ENCODE assay signal across 20 cellular contexts in the genomic region with DNA sequence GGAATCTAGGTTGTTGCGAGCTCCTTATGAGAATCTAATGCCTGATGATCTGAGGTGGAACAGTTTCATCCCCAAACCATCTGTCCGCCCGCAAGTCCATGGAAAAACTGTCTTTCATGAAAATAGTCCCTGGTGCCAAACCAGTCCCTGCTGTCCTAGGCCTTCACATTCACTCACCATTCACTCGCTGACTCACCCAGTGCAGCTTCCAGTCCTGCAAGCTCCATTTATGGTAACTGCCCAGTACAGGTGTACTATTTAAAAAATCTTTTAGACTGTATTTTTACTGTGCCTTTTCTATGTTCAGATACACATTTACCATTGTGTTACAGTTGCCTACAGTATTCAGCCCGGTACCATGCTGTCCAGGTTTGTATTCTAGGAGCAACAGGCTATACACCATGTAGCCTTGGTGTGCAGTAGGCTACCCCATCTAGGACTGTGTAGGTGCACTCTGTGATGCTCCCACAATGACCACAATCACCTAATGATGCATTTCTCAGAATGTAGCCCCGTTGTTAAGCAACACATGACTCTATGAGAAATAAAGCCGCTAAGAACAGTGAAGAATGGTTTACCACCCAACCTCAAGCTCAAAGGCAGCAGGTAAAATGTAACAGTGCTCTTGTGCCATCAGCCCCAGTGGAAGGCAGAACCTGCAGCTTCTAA. TPM values are rescaled to one million over a fixed set of nuclear protein-coding genes. Genes with fewer than 3 reads are reported as not detected.
DNase-seq lines count a peak whose midpoint lies in the region; ATAC-seq and TF ChIP-seq lines count a peak whose summit lies in the region.
"Had no signal": no experiment of that assay in that cellular context is flagged by ENCODE, and none has a peak within 500 bp of the region (broad histone marks: within the 10 kb centered on the region; RNA-seq: fewer than 3 reads in every experiment).

No MANE protein-coding gene starts in this region.

- H3K27ac ChIP-seq in CD8-positive, alpha-beta memory T cell (ENCODE audit: low read depth, low read length) = no peak overlapping the region
- H3K27ac ChIP-seq in gastrocnemius medialis = peak overlapping the region in 2 of 4 donors; percentile 90 to 94
- H3K27ac ChIP-seq: brain microvascular endothelial cell, hepatocyte had no signal

- no peaks in the 10 kb centered on the region for H3K9me3 Mint-ChIP-seq in CD8-positive, alpha-beta memory T cell
- no peaks in the 10 kb centered on the region for H3K9me3 Mint-ChIP-seq in osteocyte (ENCODE audit: unreplicated experiment)
- H3K9me3 Mint-ChIP-seq: activated CD4-positive, alpha-beta memory T cell treated with anti-CD3 and anti-CD28 coated beads, Interleukin-2, amount 10 ng/mL, durations not matched to agents 7 days and 5 days; HFFc6 had no signal

- H3K36me3 Mint-ChIP-seq in CD8-positive, alpha-beta memory T cell = peaks cover 0 to 2% (median 0%) of the 10 kb centered on the region in 3 donors
- no peaks in the 10 kb centered on the region for H3K36me3 Mint-ChIP-seq in osteocyte (ENCODE audit: unreplicated experiment)

- no peak for TF ChIP-seq POLR2A in gastrocnemius medialis (IDR thresholded peaks at IDR 0.05)

- H3K9me3 ChIP-seq in CD8-positive, alpha-beta memory T cell (ENCODE audit: low read length) = no peaks in the 10 kb centered on the region
- no peaks in the 10 kb centered on the region for H3K9me3 ChIP-seq in gastrocnemius medialis
- H3K9me3 ChIP-seq: BE2C, MG63, tibial artery had no signal

- H3K27ac Mint-ChIP-seq in CD8-positive, alpha-beta memory T cell = peak overlapping the region; percentile 41 to 86 (median 77)
- no peak overlapping the region for H3K27ac Mint-ChIP-seq in osteocyte (ENCODE audit: unreplicated experiment)
- H3K27ac Mint-ChIP-seq: activated CD4-positive, alpha-beta memory T cell treated with anti-CD3 and anti-CD28 coated beads, Interleukin-2, amount 10 ng/mL, durations not matched to agents 7 days and 5 days had no signal

- peak in 2 of 5 donors; percentile 10 to 19 for DNase-seq in CD8-positive, alpha-beta memory T cell
- DNase-seq in M059J (ENCODE audit: low read depth) = peak; percentile 36
- DNase-seq in epithelial cell of esophagus (ENCODE audit: low read depth) = peak; percentile 76
- peak; percentile 11 for DNase-seq in osteocyte (ENCODE audit: extremely low spot score, unreplicated experiment)
- no peak for DNase-seq in gastrocnemius medialis
- DNase-seq in D341Med (ENCODE audit: low spot score) = no peak
- DNase-seq: activated CD4-positive, alpha-beta memory T cell treated with anti-CD3 and anti-CD28 coated beads, Interleukin-2, amount 10 ng/mL, durations not matched to agents 7 days and 5 days; activated gamma-delta T cell treated with Interleukin-2 at 50 U/mL for 16 hours; BE2C; brain microvascular endothelial cell; HFFc6; kidney; MG63; NCI-H2029 treated with DMSO at 0.1 percent for 48 hours; NCI-H524 treated with DMSO at 0.1 percent for 48 hours; occipital lobe; stimulated activated CD4-positive, alpha-beta T cell treated with anti-CD3 and anti-CD28 coated beads, Interleukin-2, amount 100 ng/mL, for 48 hours; tibial artery had no signal

- no peak overlapping the region for H3K4me3 ChIP-seq in CD8-positive, alpha-beta memory T cell (ENCODE audit: low read length)
- no peak overlapping the region for H3K4me3 ChIP-seq in epithelial cell of esophagus (ENCODE audit: low read length)
- H3K4me3 ChIP-seq in gastrocnemius medialis = no peak overlapping the region
- H3K4me3 ChIP-seq: hepatocyte, MG63 had no signal

- POLR2A ChIA-PET in CD8-positive, alpha-beta memory T cell (lab: Charles Lee) = interaction anchor here (0.9 kb wide), 1 partner anchor 8 kb away, joined by 3 read pairs; a partner anchor contains a TSS

- no peaks in the 10 kb centered on the region for H3K36me3 ChIP-seq in CD8-positive, alpha-beta memory T cell (ENCODE audit: insufficient read depth, low read length)
- no peaks in the 10 kb centered on the region for H3K36me3 ChIP-seq in gastrocnemius medialis
- H3K36me3 ChIP-seq: BE2C, brain microvascular endothelial cell had no signal

- H3K27me3 Mint-ChIP-seq in CD8-positive, alpha-beta memory T cell = no peaks in the 10 kb centered on the region
- H3K27me3 Mint-ChIP-seq in osteocyte (ENCODE audit: unreplicated experiment) = peaks cover 16% of the 10 kb centered on the region
- H3K27me3 Mint-ChIP-seq: activated CD4-positive, alpha-beta memory T cell treated with anti-CD3 and anti-CD28 coated beads, Interleukin-2, amount 10 ng/mL, durations not matched to agents 7 days and 5 days had no signal

- H3K27me3 ChIP-seq in CD8-positive, alpha-beta memory T cell (ENCODE audit: insufficient read depth, low read length, poor library complexity, severe bottlenecking) = no peaks in the 10 kb centered on the region
- no peaks in the 10 kb centered on the region for H3K27me3 ChIP-seq in gastrocnemius medialis
- H3K27me3 ChIP-seq: BE2C, brain microvascular endothelial cell, hepatocyte, MG63, tibial artery had no signal

- H3K4me1 Mint-ChIP-seq in CD8-positive, alpha-beta memory T cell = peaks cover 23 to 46% (median 37%) of the 10 kb centered on the region in 3 donors
- peaks cover 2% of the 10 kb centered on the region for H3K4me1 Mint-ChIP-seq in osteocyte (ENCODE audit: unreplicated experiment)

- in situ Hi-C loops in gastrocnemius medialis (cut with MboI; ENCODE audit: low sequenced_read_pairs in 4 of 4) = loop anchor here in 2 of 4 donors (25.0 kb wide), 1 partner anchor 268 kb away; a partner anchor contains a TSS

- CTCF ChIA-PET in CD8-positive, alpha-beta memory T cell (lab: Charles Lee) = interaction anchor here (0.7 to 1.0 kb wide), 3 partner anchors 8 to 36 kb away, joined by 3 to 4 read pairs (median 3); a partner anchor contains a TSS

- H3K4me3 Mint-ChIP-seq in CD8-positive, alpha-beta memory T cell = peak overlapping the region in 6 of 7 donors; percentile 61 to 88 (median 80)
- no peak overlapping the region for H3K4me3 Mint-ChIP-seq in osteocyte (ENCODE audit: unreplicated experiment)
- H3K4me3 Mint-ChIP-seq: HFFc6 had no signal

- ATAC-seq in gastrocnemius medialis = no peak
- ATAC-seq in GM21529 (IDR thresholded peaks at IDR 0.05; ENCODE audit: unreplicated experiment) = no peak

- intact Hi-C loops in gastrocnemius medialis (cut with DNase I; ENCODE audit: low total_unique reads) = loop anchor here (5.0 kb wide), 1 partner anchor 142 kb away; no protein-coding TSS in a partner anchor

- TF ChIP-seq CTCF in epithelial cell of esophagus (IDR thresholded peaks at IDR 0.05; ENCODE audit: insufficient read depth, low read depth, low read length, missing control alignments) (no peak), osteocyte (IDR thresholded peaks at IDR 0.05) (no peak), gastrocnemius medialis (IDR thresholded peaks at IDR 0.05 in 4 of 5, conservative IDR thresholded peaks at IDR 0.05 in 1 of 5) (no peak)

- H3K4me1 ChIP-seq in CD8-positive, alpha-beta memory T cell (ENCODE audit: insufficient read depth, low read length) = peaks cover 25% of the 10 kb centered on the region
- H3K4me1 ChIP-seq in gastrocnemius medialis = peaks cover 28 to 37% of the 10 kb centered on the region in 2 donors
- H3K4me1 ChIP-seq: BE2C had no signal

RNA-seq across cellular contexts. Expression of a gene that starts 2.4 kb away (rescaled TPM):
- 10 to 100 TPM; 26.5 to 29.9 TPM for total RNA-seq in CD8-positive, alpha-beta memory T cell
- 32.3 TPM for polyA plus RNA-seq in CD8-positive, alpha-beta memory T cell
- 12.3 and 19.7 TPM in 2 replicates for total RNA-seq in M059J (2014; rRNA removed; shearing (Covaris generic))
- total RNA-seq in osteocyte (24.2 and 30.6 TPM in 2 replicates), gastrocnemius medialis (10 to 100 TPM; 15.9 to 49.4 (median 28.2) TPM)

RNA-seq across cellular contexts. Expression of a gene that starts 7.9 kb away (rescaled TPM):
- total RNA-seq in CD8-positive, alpha-beta memory T cell = 10 to 100 TPM; 66.0 to 69.0 TPM
- 162 TPM for polyA plus RNA-seq in CD8-positive, alpha-beta memory T cell
- 171 and 230 TPM in 2 replicates for total RNA-seq in M059J (2014; rRNA removed; shearing (Covaris generic))
- total RNA-seq in osteocyte = 84.2 and 102 TPM in 2 replicates
- 10 to 100 TPM; 44.6 to 75.4 (median 61.1) TPM for total RNA-seq in gastrocnemius medialis

Comparison
In these comparisons a context has a peak if more than half of its experiments do, and no peak if none do; other contexts are left out.
1. DNase-seq: peak in M059J (single experiment), epithelial cell of esophagus (single experiment) and osteocyte (single experiment); none in gastrocnemius medialis (0 of 2) and D341Med (single experiment).